In the genomic region with DNA sequence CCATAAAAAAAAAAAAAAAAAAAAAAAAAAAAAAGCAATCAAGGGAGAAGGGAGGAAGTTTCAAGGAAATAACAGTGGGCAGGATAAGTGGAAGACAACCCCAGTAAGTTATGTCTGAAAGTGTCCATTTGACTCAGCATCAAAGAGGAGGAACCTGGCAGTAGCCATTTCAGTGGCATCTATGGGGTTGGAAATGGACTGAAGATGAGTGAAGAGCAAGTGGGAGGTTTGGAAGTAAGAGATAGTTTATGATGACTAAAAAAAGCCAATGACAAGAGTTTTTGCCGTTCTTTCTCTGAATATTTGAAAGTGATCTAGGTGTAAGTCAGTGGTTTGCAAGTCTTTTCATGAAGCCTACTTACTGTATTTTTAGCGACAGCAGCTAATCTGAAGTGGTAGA, we compare ENCODE assay signal across 20 cellular contexts. TPM values are rescaled to one million over a fixed set of nuclear protein-coding genes. Genes with fewer than 3 reads are reported as not detected.
DNase-seq lines count a peak whose midpoint lies in the region; ATAC-seq and TF ChIP-seq lines count a peak whose summit lies in the region.
"Had no signal": no experiment of that assay in that cellular context is flagged by ENCODE, and none has a peak within 500 bp of the region (broad histone marks: within the 10 kb centered on the region; RNA-seq: fewer than 3 reads in every experiment).

No MANE protein-coding gene starts in this region.

- POLR2A ChIA-PET in activated CD8-positive, alpha-beta T cell treated with anti-CD3 and anti-CD28 coated beads, Interleukin-2, amount 10 ng/mL, durations not matched to agents 7 days and 5 days (lab: Charles Lee) = no interaction called here

- H3K27me3 Mint-ChIP-seq in activated CD8-positive, alpha-beta memory T cell treated with anti-CD3 and anti-CD28 coated beads, Interleukin-2, amount 10 ng/mL, durations not matched to agents 7 days and 5 days = no peaks in the 10 kb centered on the region
- no peaks in the 10 kb centered on the region for H3K27me3 Mint-ChIP-seq in activated naive CD8-positive, alpha-beta T cell treated with anti-CD3 and anti-CD28 coated beads, Interleukin-2, amount 50 U/mL, for 24 hours
- no peaks in the 10 kb centered on the region for H3K27me3 Mint-ChIP-seq in activated naive CD8-positive, alpha-beta T cell treated with anti-CD3 and anti-CD28 coated beads for 36 hours
- no peaks in the 10 kb centered on the region for H3K27me3 Mint-ChIP-seq in T-helper 17 cell
- H3K27me3 Mint-ChIP-seq in activated CD8-positive, alpha-beta T cell treated with anti-CD3 and anti-CD28 coated beads, Interleukin-2, amount 10 ng/mL, durations not matched to agents 7 days and 5 days (ENCODE audit: low read depth) = no peaks in the 10 kb centered on the region
- H3K27me3 Mint-ChIP-seq: CD4-positive, alpha-beta memory T cell had no signal

- no peak overlapping the region for H3K4me3 Mint-ChIP-seq in activated CD8-positive, alpha-beta memory T cell treated with anti-CD3 and anti-CD28 coated beads, Interleukin-2, amount 10 ng/mL, durations not matched to agents 7 days and 5 days
- H3K4me3 Mint-ChIP-seq in activated naive CD8-positive, alpha-beta T cell treated with anti-CD3 and anti-CD28 coated beads, Interleukin-2, amount 50 U/mL, for 24 hours = no peak overlapping the region
- H3K4me3 Mint-ChIP-seq in activated naive CD8-positive, alpha-beta T cell treated with anti-CD3 and anti-CD28 coated beads for 36 hours = no peak overlapping the region
- H3K4me3 Mint-ChIP-seq in T-helper 17 cell = no peak overlapping the region
- no peak overlapping the region for H3K4me3 Mint-ChIP-seq in activated CD8-positive, alpha-beta T cell treated with anti-CD3 and anti-CD28 coated beads, Interleukin-2, amount 10 ng/mL, durations not matched to agents 7 days and 5 days
- H3K4me3 Mint-ChIP-seq: CD14-positive monocyte; CD4-positive, alpha-beta memory T cell had no signal

- H3K9me3 Mint-ChIP-seq in activated CD8-positive, alpha-beta memory T cell treated with anti-CD3 and anti-CD28 coated beads, Interleukin-2, amount 10 ng/mL, durations not matched to agents 7 days and 5 days (ENCODE audit: low read depth) = no peaks in the 10 kb centered on the region
- H3K9me3 Mint-ChIP-seq in activated naive CD8-positive, alpha-beta T cell treated with anti-CD3 and anti-CD28 coated beads, Interleukin-2, amount 50 U/mL, for 24 hours = no peaks in the 10 kb centered on the region
- H3K9me3 Mint-ChIP-seq in activated naive CD8-positive, alpha-beta T cell treated with anti-CD3 and anti-CD28 coated beads for 36 hours = no peaks in the 10 kb centered on the region
- no peaks in the 10 kb centered on the region for H3K9me3 Mint-ChIP-seq in activated CD8-positive, alpha-beta T cell treated with anti-CD3 and anti-CD28 coated beads, Interleukin-2, amount 10 ng/mL, durations not matched to agents 7 days and 5 days (ENCODE audit: insufficient read depth)
- H3K9me3 Mint-ChIP-seq: CD14-positive monocyte; CD4-positive, alpha-beta memory T cell had no signal

- no peak overlapping the region for H3K4me3 ChIP-seq in parathyroid adenoma (ENCODE audit: low read depth, low read length)
- H3K4me3 ChIP-seq: BLaER1, GM23248 had no signal

- H3K4me1 ChIP-seq in parathyroid adenoma = peaks cover 4% of the 10 kb centered on the region
- H3K4me1 ChIP-seq: BLaER1 had no signal

- ATAC-seq in activated CD8-positive, alpha-beta memory T cell treated with anti-CD3 and anti-CD28 coated beads, Interleukin-2, amount 10 ng/mL, durations not matched to agents 7 days and 5 days = peak; percentile 9
- no peak for ATAC-seq in activated naive CD8-positive, alpha-beta T cell treated with anti-CD3 and anti-CD28 coated beads, Interleukin-2, amount 50 U/mL, for 24 hours
- ATAC-seq in T-helper 17 cell = no peak
- ATAC-seq in activated CD8-positive, alpha-beta T cell treated with anti-CD3 and anti-CD28 coated beads, Interleukin-2, amount 10 ng/mL, durations not matched to agents 7 days and 5 days = no peak
- no peak for ATAC-seq in HG03135 (IDR thresholded peaks at IDR 0.05; ENCODE audit: unreplicated experiment)

- no peak for TF ChIP-seq CTCF in parathyroid adenoma (IDR thresholded peaks at IDR 0.05)

- H3K36me3 Mint-ChIP-seq in activated CD8-positive, alpha-beta memory T cell treated with anti-CD3 and anti-CD28 coated beads, Interleukin-2, amount 10 ng/mL, durations not matched to agents 7 days and 5 days = peaks cover 2% of the 10 kb centered on the region
- H3K36me3 Mint-ChIP-seq in activated naive CD8-positive, alpha-beta T cell treated with anti-CD3 and anti-CD28 coated beads, Interleukin-2, amount 50 U/mL, for 24 hours (ENCODE audit: low read depth) = no peaks in the 10 kb centered on the region
- no peaks in the 10 kb centered on the region for H3K36me3 Mint-ChIP-seq in activated naive CD8-positive, alpha-beta T cell treated with anti-CD3 and anti-CD28 coated beads for 36 hours
- H3K36me3 Mint-ChIP-seq in T-helper 17 cell (ENCODE audit: low read depth) = peaks cover 2% of the 10 kb centered on the region
- peaks cover 2% of the 10 kb centered on the region for H3K36me3 Mint-ChIP-seq in activated CD8-positive, alpha-beta T cell treated with anti-CD3 and anti-CD28 coated beads, Interleukin-2, amount 10 ng/mL, durations not matched to agents 7 days and 5 days (ENCODE audit: low read depth)
- H3K36me3 Mint-ChIP-seq: CD14-positive monocyte had no signal

- H3K79me2 ChIP-seq in parathyroid adenoma = no peaks in the 10 kb centered on the region

- no peaks in the 10 kb centered on the region for H3K36me3 ChIP-seq in parathyroid adenoma (ENCODE audit: control insufficient read depth, insufficient read depth, low read length)
- H3K36me3 ChIP-seq: BLaER1 had no signal

- no peaks in the 10 kb centered on the region for H3K9me3 ChIP-seq in T-helper 17 cell (ENCODE audit: control insufficient read depth, low read length, poor library complexity, severe bottlenecking)
- H3K9me3 ChIP-seq in parathyroid adenoma (ENCODE audit: control insufficient read depth, low read length) = no peaks in the 10 kb centered on the region
- H3K9me3 ChIP-seq: BLaER1 had no signal

- no peak overlapping the region for H3K27ac Mint-ChIP-seq in activated CD8-positive, alpha-beta memory T cell treated with anti-CD3 and anti-CD28 coated beads, Interleukin-2, amount 10 ng/mL, durations not matched to agents 7 days and 5 days
- H3K27ac Mint-ChIP-seq in activated naive CD8-positive, alpha-beta T cell treated with anti-CD3 and anti-CD28 coated beads, Interleukin-2, amount 50 U/mL, for 24 hours = peak overlapping the region; percentile 14
- H3K27ac Mint-ChIP-seq in activated naive CD8-positive, alpha-beta T cell treated with anti-CD3 and anti-CD28 coated beads for 36 hours = no peak overlapping the region
- H3K27ac Mint-ChIP-seq in T-helper 17 cell = peak overlapping the region; percentile 34
- H3K27ac Mint-ChIP-seq in activated CD8-positive, alpha-beta T cell treated with anti-CD3 and anti-CD28 coated beads, Interleukin-2, amount 10 ng/mL, durations not matched to agents 7 days and 5 days = no peak overlapping the region
- H3K27ac Mint-ChIP-seq: CD14-positive monocyte had no signal

- DNase-seq in activated CD8-positive, alpha-beta memory T cell treated with anti-CD3 and anti-CD28 coated beads, Interleukin-2, amount 10 ng/mL, durations not matched to agents 7 days and 5 days = no peak
- no peak for DNase-seq in activated CD8-positive, alpha-beta memory T cell treated with anti-CD3 and anti-CD28 coated beads, Interleukin-2, amount 50 U/mL, for 4 hours
- no peak for DNase-seq in activated naive CD8-positive, alpha-beta T cell treated with anti-CD3 and anti-CD28 coated beads, Interleukin-2, amount 50 U/mL, for 24 hours
- no peak for DNase-seq in activated naive CD8-positive, alpha-beta T cell treated with anti-CD3 and anti-CD28 coated beads for 36 hours
- no peak for DNase-seq in T-helper 17 cell
- no peak for DNase-seq in activated CD8-positive, alpha-beta T cell treated with anti-CD3 and anti-CD28 coated beads, Interleukin-2, amount 10 ng/mL, durations not matched to agents 7 days and 5 days
- DNase-seq: 8988T; CD4-positive, alpha-beta memory T cell; DMS153; DMS79; GDM1; GM23248; HCEC 1CT had no signal

- no peak overlapping the region for H3K4me2 ChIP-seq in parathyroid adenoma (ENCODE audit: low read length)
- H3K4me2 ChIP-seq: BLaER1 had no signal

- H3K27me3 ChIP-seq in parathyroid adenoma (ENCODE audit: control insufficient read depth, insufficient read depth, low read length) = no peaks in the 10 kb centered on the region
- H3K27me3 ChIP-seq: BLaER1 had no signal

- H3K9ac ChIP-seq in parathyroid adenoma = no peak overlapping the region
- H3K9ac ChIP-seq: BLaER1, GM23248 had no signal

- H2AFZ ChIP-seq in parathyroid adenoma = peak overlapping the region; percentile 36
- H2AFZ ChIP-seq: GM23248 had no signal

- CTCF ChIA-PET in activated CD8-positive, alpha-beta memory T cell treated with anti-CD3 and anti-CD28 coated beads, Interleukin-2, amount 10 ng/mL, durations not matched to agents 7 days and 5 days (lab: Charles Lee) = interaction anchor here (0.7 to 1.3 kb wide), 3 partner anchors 10 to 102 kb away, joined by 4 to 6 read pairs (median 5); partner anchors contain the start of genes ADGRF3 and SELENOI
- CTCF ChIA-PET in activated CD8-positive, alpha-beta T cell treated with anti-CD3 and anti-CD28 coated beads, Interleukin-2, amount 10 ng/mL, durations not matched to agents 7 days and 5 days (lab: Charles Lee) = interaction anchor here (0.9 to 2.9 kb wide), 2 partner anchors 9 to 12 kb away, joined by 3 to 17 read pairs; partner anchors contain the start of genes ADGRF3 and SELENOI

- peaks cover 23% of the 10 kb centered on the region for H3K4me1 Mint-ChIP-seq in activated CD8-positive, alpha-beta memory T cell treated with anti-CD3 and anti-CD28 coated beads, Interleukin-2, amount 10 ng/mL, durations not matched to agents 7 days and 5 days
- H3K4me1 Mint-ChIP-seq in activated naive CD8-positive, alpha-beta T cell treated with anti-CD3 and anti-CD28 coated beads, Interleukin-2, amount 50 U/mL, for 24 hours = peaks cover 9% of the 10 kb centered on the region
- peaks cover 11% of the 10 kb centered on the region for H3K4me1 Mint-ChIP-seq in activated naive CD8-positive, alpha-beta T cell treated with anti-CD3 and anti-CD28 coated beads for 36 hours
- peaks cover 7% of the 10 kb centered on the region for H3K4me1 Mint-ChIP-seq in T-helper 17 cell
- H3K4me1 Mint-ChIP-seq in activated CD8-positive, alpha-beta T cell treated with anti-CD3 and anti-CD28 coated beads, Interleukin-2, amount 10 ng/mL, durations not matched to agents 7 days and 5 days (ENCODE audit: low read depth) = peaks cover 14% of the 10 kb centered on the region
- H3K4me1 Mint-ChIP-seq: CD14-positive monocyte had no signal

- no peak overlapping the region for H3K27ac ChIP-seq in parathyroid adenoma
- H3K27ac ChIP-seq: BLaER1, GM23248, HL-60 had no signal

RNA-seq across cellular contexts. Expression of gene SELENOI, which starts 9.2 kb away (rescaled TPM):
- 10 to 100 TPM; 38.4 to 41.3 TPM for total RNA-seq in activated CD8-positive, alpha-beta memory T cell treated with anti-CD3 and anti-CD28 coated beads, Interleukin-2, amount 10 ng/mL, durations not matched to agents 7 days and 5 days
- 10 to 100 TPM; 59.0 to 60.6 TPM for total RNA-seq in activated naive CD8-positive, alpha-beta T cell treated with anti-CD3 and anti-CD28 coated beads for 36 hours
- total RNA-seq in T-helper 17 cell = 10 to 100 TPM; 27.9 to 36.6 TPM
- total RNA-seq in activated CD8-positive, alpha-beta T cell treated with anti-CD3 and anti-CD28 coated beads, Interleukin-2, amount 10 ng/mL, durations not matched to agents 7 days and 5 days = 10 to 100 TPM; 36.8 to 37.6 TPM

RNA-seq across cellular contexts. Expression of gene ADGRF3, which starts 9.9 kb away (rescaled TPM):
- 1 to 10 TPM; 3.7 to 4.6 TPM for total RNA-seq in activated CD8-positive, alpha-beta memory T cell treated with anti-CD3 and anti-CD28 coated beads, Interleukin-2, amount 10 ng/mL, durations not matched to agents 7 days and 5 days
- 1 to 10 TPM; 4.4 to 5.2 TPM for total RNA-seq in activated naive CD8-positive, alpha-beta T cell treated with anti-CD3 and anti-CD28 coated beads for 36 hours
- 1 to 10 TPM in 1 of 2 donors, under 1 TPM in 1; 0.97 to 1.3 TPM for total RNA-seq in T-helper 17 cell
- total RNA-seq in activated CD8-positive, alpha-beta T cell treated with anti-CD3 and anti-CD28 coated beads, Interleukin-2, amount 10 ng/mL, durations not matched to agents 7 days and 5 days = 1 to 10 TPM; 5.8 TPM
- total RNA-seq: Daoy, GM23248, HT1080 had no signal

Comparison
In these comparisons a context has a peak if more than half of its experiments do, and no peak if none do; other contexts are left out.
1. H3K27ac Mint-ChIP-seq: peak in activated naive CD8-positive, alpha-beta T cell treated with anti-CD3 and anti-CD28 coated beads, Interleukin-2, amount 50 U/mL, for 24 hours (single experiment) and T-helper 17 cell (single experiment); none in activated CD8-positive, alpha-beta memory T cell treated with anti-CD3 and anti-CD28 coated beads, Interleukin-2, amount 10 ng/mL, durations not matched to agents 7 days and 5 days (single experiment), activated naive CD8-positive, alpha-beta T cell treated with anti-CD3 and anti-CD28 coated beads for 36 hours (single experiment) and activated CD8-positive, alpha-beta T cell treated with anti-CD3 and anti-CD28 coated beads, Interleukin-2, amount 10 ng/mL, durations not matched to agents 7 days and 5 days (single experiment).